Comparison of ENCODE assay signal across 12 cellular contexts in genomic region chr14:71725802-71726638, GRCh38.
A peak's percentile ranks its signal among the peaks of the same experiment; 100 is the strongest.
DNase-seq lines count a peak whose midpoint lies in the region; ATAC-seq and TF ChIP-seq lines count a peak whose summit lies in the region.
"Had no signal": no experiment of that assay in that cellular context is flagged by ENCODE, and none has a peak within 500 bp of the region (broad histone marks: within the 10 kb centered on the region; RNA-seq: fewer than 3 reads in every experiment).

No MANE protein-coding gene starts in this region.

- no peaks in the 10 kb centered on the region for H3K4me1 Mint-ChIP-seq in CD8-positive, alpha-beta T cell (ENCODE audit: low read depth)

- H3K4me3 Mint-ChIP-seq in CD8-positive, alpha-beta T cell, result no peak overlapping the region
- H3K4me3 Mint-ChIP-seq: CD8-positive, alpha-beta memory T cell had no signal

- DNase-seq in A673 (ENCODE audit: low spot score) (peak; percentile 73), HFF-Myc (ENCODE audit: extremely low read depth, low read depth) (peak; percentile 58), ascending aorta (ENCODE audit: low spot score in 2 of 2) (no peak), foreskin keratinocyte (peak in 1 of 2 donors; percentile 75), NCI-H1092 (lab: John Stamatoyannopoulos, UW) (no peak), NCI-H1105 treated with DMSO at 0.1 percent for 48 hours (lab: John Stamatoyannopoulos, UW) (no peak), NCI-H1436 treated with DMSO at 0.1 percent for 48 hours (lab: John Stamatoyannopoulos, UW) (no peak)
- no peak for DNase-seq in CD8-positive, alpha-beta T cell
- DNase-seq: CD8-positive, alpha-beta memory T cell; islet precursor cell; NCI-H187 treated with DMSO at 0.1 percent for 48 hours; pancreas had no signal

- no peak overlapping the region for H3K27ac Mint-ChIP-seq in CD8-positive, alpha-beta T cell

- H3K27ac ChIP-seq in A673 (ENCODE audit: low read depth, low read length, poor library complexity, severe bottlenecking) (peak overlapping the region; percentile 8), ascending aorta (peak overlapping the region; percentile 44 to 66), foreskin keratinocyte (no peak overlapping the region)
- no peak overlapping the region for H3K27ac ChIP-seq in CD8-positive, alpha-beta T cell (ENCODE audit: low read depth, low read length)
- H3K27ac ChIP-seq: pancreas had no signal

- H3K36me3 ChIP-seq in A673 (ENCODE audit: insufficient read depth, low read length, poor library complexity, severe bottlenecking), result no peaks in the 10 kb centered on the region
- H3K36me3 ChIP-seq in ascending aorta, result peaks cover 7 to 25% of the 10 kb centered on the region in 2 donors
- H3K36me3 ChIP-seq in CD8-positive, alpha-beta T cell (ENCODE audit: insufficient read depth, low read length), result peaks cover 17% of the 10 kb centered on the region

- H3K36me3 Mint-ChIP-seq in CD8-positive, alpha-beta T cell, result peaks cover 67% of the 10 kb centered on the region

- H3K27me3 Mint-ChIP-seq in CD8-positive, alpha-beta T cell (ENCODE audit: low read depth), result no peaks in the 10 kb centered on the region
- H3K27me3 Mint-ChIP-seq: CD8-positive, alpha-beta memory T cell had no signal

- H3K9me3 Mint-ChIP-seq in CD8-positive, alpha-beta T cell, result no peaks in the 10 kb centered on the region
- H3K9me3 Mint-ChIP-seq: CD8-positive, alpha-beta memory T cell had no signal

- CTCF ChIA-PET in A673 (lab: Charles Lee), result interaction anchor here (0.8 kb wide), 1 partner anchor 129 kb away, joined by 3 read pairs; no protein-coding TSS in a partner anchor
- CTCF ChIA-PET in CD8-positive, alpha-beta T cell (lab: Charles Lee), result interaction anchor here (2.3 kb wide), 1 partner anchor 27 kb away, joined by 8 read pairs; no protein-coding TSS in a partner anchor

- no peaks in the 10 kb centered on the region for H3K9me3 ChIP-seq in A673 (ENCODE audit: low read depth, low read length, poor library complexity, severe bottlenecking)
- no peaks in the 10 kb centered on the region for H3K9me3 ChIP-seq in ascending aorta
- no peaks in the 10 kb centered on the region for H3K9me3 ChIP-seq in CD8-positive, alpha-beta T cell (ENCODE audit: low read length)
- H3K9me3 ChIP-seq: pancreas had no signal

- H3K27me3 ChIP-seq in A673 (replicated peaks; ENCODE audit: insufficient read depth, low read depth, low read length, poor library complexity), result no peaks in the 10 kb centered on the region
- H3K27me3 ChIP-seq in ascending aorta, result no peaks in the 10 kb centered on the region
- no peaks in the 10 kb centered on the region for H3K27me3 ChIP-seq in foreskin keratinocyte
- no peaks in the 10 kb centered on the region for H3K27me3 ChIP-seq in CD8-positive, alpha-beta T cell (ENCODE audit: insufficient read depth, low read length)
- H3K27me3 ChIP-seq: pancreas had no signal

- TF ChIP-seq CTCF in A673 (conservative IDR thresholded peaks at IDR 0.05; ENCODE audit: low read depth, low read length) (no peak), HFF-Myc (IDR thresholded peaks at IDR 0.05; ENCODE audit: low read depth, low read length, missing control alignments) (no peak), ascending aorta (IDR thresholded peaks at IDR 0.05) (no peak), foreskin keratinocyte (conservative IDR thresholded peaks at IDR 0.05) (no peak)
- TF ChIP-seq CTCF in CD8-positive, alpha-beta T cell (IDR thresholded peaks at IDR 0.05), result no peak

- no TSS peak for BruUV-seq in A673 (replicated peaks; lab: Mats Ljungman, UMichigan)

- POLR2A ChIA-PET in A673 (lab: Charles Lee; ENCODE audit: low non-redundant PET), result no interaction called here
- POLR2A ChIA-PET in CD8-positive, alpha-beta T cell (lab: Charles Lee), result interaction anchor here (0.7 kb wide), 1 partner anchor 59 kb away, joined by 3 read pairs; no protein-coding TSS in a partner anchor

- ATAC-seq in foreskin keratinocyte, result peak; percentile 67
- ATAC-seq in CD8-positive, alpha-beta T cell, result no peak

- no peak overlapping the region for H3K4me3 ChIP-seq in A673 (ENCODE audit: low read depth, low read length, poor library complexity, severe bottlenecking)
- H3K4me3 ChIP-seq in HFF-Myc (replicated peaks; ENCODE audit: low read depth, low read length), result no peak overlapping the region
- no peak overlapping the region for H3K4me3 ChIP-seq in ascending aorta
- no peak overlapping the region for H3K4me3 ChIP-seq in CD8-positive, alpha-beta T cell (ENCODE audit: low read depth, low read length)
- H3K4me3 ChIP-seq: pancreas had no signal

- H3K4me1 ChIP-seq in A673 (ENCODE audit: insufficient read depth, low read length, poor library complexity, severe bottlenecking), result peaks cover 16% of the 10 kb centered on the region
- H3K4me1 ChIP-seq in ascending aorta, result peaks cover 0 to 16% of the 10 kb centered on the region in 2 donors
- peaks cover 13% of the 10 kb centered on the region for H3K4me1 ChIP-seq in foreskin keratinocyte
- H3K4me1 ChIP-seq in CD8-positive, alpha-beta T cell (ENCODE audit: insufficient read depth, low read length), result no peaks in the 10 kb centered on the region
- H3K4me1 ChIP-seq: pancreas had no signal

- intact Hi-C loops in A673 (cut with micrococcal nuclease; ENCODE audit: unreplicated experiment) (loop anchor here (10.0 kb wide), 2 partner anchors 401 to 569 kb away; partner anchors contain the start of gene SIPA1L1), ascending aorta (cut with DNase I) (no loop called here)
- intact Hi-C loops in CD8-positive, alpha-beta T cell (cut with DNase I, micrococcal nuclease), result no loop called here

Comparison
In these comparisons a context has a peak if more than half of its experiments do, and no peak if none do; other contexts are left out.
1. DNase-seq: peak in A673 (single experiment) and HFF-Myc (single experiment); none in ascending aorta (0 of 2), CD8-positive, alpha-beta T cell (0 of 7), NCI-H1092 (single experiment), NCI-H1105 treated with DMSO at 0.1 percent for 48 hours (single experiment) and NCI-H1436 treated with DMSO at 0.1 percent for 48 hours (single experiment).
2. H3K27ac ChIP-seq: peak in A673 (single experiment) and ascending aorta (2 of 2); none in foreskin keratinocyte (single experiment) and CD8-positive, alpha-beta T cell (single experiment).